Comparison of ENCODE assay signal across 15 cellular contexts in the genomic region with DNA sequence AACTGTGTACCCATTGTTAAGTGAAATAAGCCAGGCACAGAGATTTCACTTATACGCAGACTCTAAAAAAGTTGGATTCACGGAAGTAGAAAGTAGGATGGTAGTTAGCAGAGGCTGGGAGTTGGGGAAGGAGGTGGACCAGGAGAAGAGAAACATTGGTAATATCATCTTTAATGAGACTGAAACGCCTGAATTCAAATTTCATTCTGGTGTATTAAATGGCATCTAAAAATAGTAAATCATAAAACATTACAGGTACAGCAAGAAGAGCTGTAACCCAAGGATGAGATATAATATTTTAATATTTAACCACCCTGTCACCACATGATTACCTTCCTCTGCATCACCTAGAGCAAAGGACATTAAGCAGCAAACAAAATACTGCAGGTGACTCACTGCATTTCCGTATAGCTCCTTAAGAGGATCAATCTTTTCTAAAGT.
DNase-seq lines count a peak whose midpoint lies in the region; ATAC-seq, FAIRE-seq and TF ChIP-seq lines count a peak whose summit lies in the region.
"Had no signal": no experiment of that assay in that cellular context is flagged by ENCODE, and none has a peak within 500 bp of the region (broad histone marks: within the 10 kb centered on the region; RNA-seq: fewer than 3 reads in every experiment).

No MANE protein-coding gene starts in this region.

- H3K9me3 Mint-ChIP-seq in stimulated activated naive CD8-positive, alpha-beta T cell treated with anti-CD3 and anti-CD28 coated beads, Interleukin-15, amount 100 ng/mL, for 72 hours, result peaks cover 0 to 7% of the 10 kb centered on the region in 2 donors

- no peak overlapping the region for H3K9ac ChIP-seq in HepG2 (ENCODE audit: insufficient read depth, low read depth, low read length)

- CTCF ChIA-PET in HepG2 (lab: Yijun Ruan, JAX; ENCODE audit: low intra/inter-chr PET ratio, low total read pairs), result no interaction called here

- peak overlapping the region in 7 of 10 donors; percentile 54 to 81 (median 69) for H3K27ac ChIP-seq in heart right ventricle
- H3K27ac ChIP-seq in HepG2 (ENCODE audit: extremely low read length, insufficient read depth, low read length), result no peak overlapping the region
- H3K27ac ChIP-seq in thyroid gland, result peak overlapping the region in 1 of 3 donors; percentile 4
- peak overlapping the region in 1 of 5 donors; percentile 40 for H3K27ac ChIP-seq in adrenal gland

- H3K27ac Mint-ChIP-seq in stimulated activated naive CD8-positive, alpha-beta T cell treated with anti-CD3 and anti-CD28 coated beads, Interleukin-15, amount 100 ng/mL, for 72 hours, result no peak overlapping the region
- H3K27ac Mint-ChIP-seq: stimulated activated naive CD8-positive, alpha-beta T cell treated with anti-CD3 and anti-CD28 coated beads, Interleukin-15, Interleukin-2, amounts not matched to agents 100 ng/mL and 50 ng/mL, for 24 hours had no signal

- in situ Hi-C loops in HepG2 (cut with HindIII; ENCODE audit: extremely low pct_ligation_motif_present, low pct_unique_long_range_greater_than_20kb) (no loop called here), G401 (cut with HindIII; ENCODE audit: low sequenced_read_pairs) (no loop called here)

- 76 to 80% methylated on average over 4 of the region's 4 CpGs for WGBS in heart right ventricle, 2 donors
- 71% methylated on average over 4 of the region's 4 CpGs for WGBS in HepG2 (ENCODE audit: low lambda C conversion rate)
- 86 to 91% methylated on average over 4 of the region's 4 CpGs for WGBS in thyroid gland, 2 donors
- whole genome bisulfite sequencing in adrenal gland, 4 donors, result 77 to 88% (median 78%) methylated on average over 4 of the region's 4 CpGs

- intact Hi-C loops in heart right ventricle (cut with DNase I) (loop anchor here in 1 of 10 donors (5.0 kb wide), 1 partner anchor 38 kb away; no protein-coding TSS in a partner anchor), cardiac septum (cut with DNase I) (no loop called here), HepG2 (cut with micrococcal nuclease; ENCODE audit: unreplicated experiment) (loop anchor here (10.0 kb wide), 1 partner anchor 165 kb away; no protein-coding TSS in a partner anchor), thyroid gland (cut with DNase I) (no loop called here), adrenal gland (cut with DNase I) (no loop called here)

- H3K27me3 Mint-ChIP-seq in stimulated activated naive CD8-positive, alpha-beta T cell treated with anti-CD3 and anti-CD28 coated beads, Interleukin-15, amount 100 ng/mL, for 72 hours, result peaks cover 30% of the 10 kb centered on the region

- H3K79me2 ChIP-seq in HepG2 (ENCODE audit: insufficient read depth, low read length), result peaks cover 30% of the 10 kb centered on the region

- H4K20me1 ChIP-seq in HepG2 (ENCODE audit: insufficient read depth, low read length), result peaks cover 3% of the 10 kb centered on the region; the same call in 1 of the 2 replicates

- peak in 1 of 8 donors; percentile 29 for ATAC-seq in heart right ventricle
- peak; percentile 63; the same call in 2 of the 3 replicates for ATAC-seq in HepG2
- no peak for ATAC-seq in stimulated activated naive CD8-positive, alpha-beta T cell treated with anti-CD3 and anti-CD28 coated beads, Interleukin-15, amount 100 ng/mL, for 72 hours

- DNase-seq in heart right ventricle (no peak), cardiac septum (ENCODE audit: low spot score) (no peak), bronchial epithelial cell (ENCODE audit: low read depth) (peak; percentile 26), HepG2 (ENCODE audit: low spot score) (peak; percentile 6), thyroid gland (no peak), G401 (ENCODE audit: low spot score) (no peak), adrenal gland (no peak)
- DNase-seq in stimulated activated naive CD8-positive, alpha-beta T cell treated with anti-CD3 and anti-CD28 coated beads, Interleukin-15, amount 100 ng/mL, for 72 hours, result no peak
- DNase-seq: activated gamma-delta T cell treated with Interleukin-2 at 50 U/mL for 16 hours, Caco-2, H7, MM.1S, NCI-H2107 had no signal

- H3K4me3 ChIP-seq in heart right ventricle, result no peak overlapping the region
- no peak overlapping the region for H3K4me3 ChIP-seq in bronchial epithelial cell (ENCODE audit: low read depth, low read length)
- no peak overlapping the region for H3K4me3 ChIP-seq in HepG2 (replicated peaks in 1 of 3; ENCODE audit: insufficient read depth in 1 of 3, low read depth in 2 of 3, low read length in 3 of 3)
- no peak overlapping the region for H3K4me3 ChIP-seq in thyroid gland (replicated peaks in 1 of 3)
- H3K4me3 ChIP-seq in adrenal gland, result no peak overlapping the region
- H3K4me3 ChIP-seq: lung had no signal

- no peaks in the 10 kb centered on the region for H3K27me3 ChIP-seq in heart right ventricle
- no peaks in the 10 kb centered on the region for H3K27me3 ChIP-seq in bronchial epithelial cell (ENCODE audit: control insufficient read depth, insufficient read depth, low read length)
- no peaks in the 10 kb centered on the region; a peak in 1 of 5 replicates for H3K27me3 ChIP-seq in HepG2 (ENCODE audit: control insufficient read depth in 1 of 2, insufficient read depth in 2 of 2, low read length in 2 of 2)
- H3K27me3 ChIP-seq in thyroid gland, result no peaks in the 10 kb centered on the region
- H3K27me3 ChIP-seq in adrenal gland, result no peaks in the 10 kb centered on the region

- TF ChIP-seq EP300 in HepG2 (IDR thresholded peaks at IDR 0.05; ENCODE audit: low read depth in 2 of 2, low read length in 2 of 2) (no peak), HepG2 (CRISPR knock-in tag; IDR thresholded peaks at IDR 0.05; ENCODE audit: borderline replicate concordance) (no peak)

- FAIRE-seq in bronchial epithelial cell (lab: Jason Lieb, UNC) (no peak), HepG2 (lab: Jason Lieb, UNC) (no peak)

- H3K36me3 ChIP-seq in heart right ventricle (no peaks in the 10 kb centered on the region), bronchial epithelial cell (ENCODE audit: control insufficient read depth, insufficient read depth, low read length) (no peaks in the 10 kb centered on the region), HepG2 (replicated peaks in 1 of 2; ENCODE audit: control insufficient read depth in 1 of 2, insufficient read depth in 2 of 2, low read length in 2 of 2) (no peaks in the 10 kb centered on the region), thyroid gland (no peaks in the 10 kb centered on the region), adrenal gland (replicated peaks in 1 of 2) (no peaks in the 10 kb centered on the region)

- no peak overlapping the region; the same call in 1 of the 2 replicates for H3K4me2 ChIP-seq in HepG2 (ENCODE audit: low read depth, low read length)

- no peaks in the 10 kb centered on the region for H3K9me3 ChIP-seq in heart right ventricle
- H3K9me3 ChIP-seq in HepG2 (ENCODE audit: low read length), result no peaks in the 10 kb centered on the region
- no peaks in the 10 kb centered on the region for H3K9me3 ChIP-seq in thyroid gland
- H3K9me3 ChIP-seq in adrenal gland (replicated peaks in 1 of 3), result no peaks in the 10 kb centered on the region
- H3K9me3 ChIP-seq: Caco-2 had no signal

- no peak overlapping the region for H2AFZ ChIP-seq in HepG2 (ENCODE audit: low read length)

- peaks cover 0 to 72% (median 28%) of the 10 kb centered on the region in 9 donors for H3K4me1 ChIP-seq in heart right ventricle
- H3K4me1 ChIP-seq in HepG2 (ENCODE audit: insufficient read depth, low read length), result peaks cover 61% of the 10 kb centered on the region
- peaks cover 14 to 22% of the 10 kb centered on the region in 2 donors for H3K4me1 ChIP-seq in thyroid gland
- H3K4me1 ChIP-seq in adrenal gland (replicated peaks in 1 of 2), result peaks cover 0 to 16% of the 10 kb centered on the region in 2 donors

- BruUV-seq in HepG2 (replicated peaks; lab: Mats Ljungman, UMichigan), result no TSS peak

- no peak for TF ChIP-seq CTCF in heart right ventricle (IDR thresholded peaks at IDR 0.05)
- no peak for TF ChIP-seq CTCF in bronchial epithelial cell (IDR thresholded peaks at IDR 0.05; ENCODE audit: insufficient read depth, low read length, severe bottlenecking)
- TF ChIP-seq CTCF in HepG2 (CRISPR knock-in tag; IDR thresholded peaks at IDR 0.05), result no peak
- TF ChIP-seq CTCF in thyroid gland (IDR thresholded peaks at IDR 0.05), result no peak
- no peak for TF ChIP-seq CTCF in adrenal gland (IDR thresholded peaks at IDR 0.05)

- no peak for TF ChIP-seq RAD21 in HepG2 (CRISPR knock-in tag; IDR thresholded peaks at IDR 0.05)

- H3K4me3 Mint-ChIP-seq in stimulated activated naive CD8-positive, alpha-beta T cell treated with anti-CD3 and anti-CD28 coated beads, Interleukin-15, amount 100 ng/mL, for 72 hours, result no peak overlapping the region
- H3K4me3 Mint-ChIP-seq: stimulated activated naive CD8-positive, alpha-beta T cell treated with anti-CD3 and anti-CD28 coated beads, Interleukin-15, Interleukin-2, amounts not matched to agents 100 ng/mL and 50 ng/mL, for 24 hours had no signal

- POLR2A ChIA-PET in HepG2 (lab: Yijun Ruan, JAX), result interaction anchor here (1.1 kb wide), 1 partner anchor 100 kb away, joined by 3 read pairs; no protein-coding TSS in a partner anchor

- no peak for TF ChIP-seq POLR2A in HepG2 (IDR thresholded peaks at IDR 0.05; ENCODE audit: insufficient read depth in 1 of 2, low read depth in 2 of 2, low read length in 2 of 2)
- no peak for TF ChIP-seq POLR2A in thyroid gland (IDR thresholded peaks at IDR 0.05)
- no peak for TF ChIP-seq POLR2A in adrenal gland (IDR thresholded peaks at IDR 0.05)

- H3K4me1 Mint-ChIP-seq in stimulated activated naive CD8-positive, alpha-beta T cell treated with anti-CD3 and anti-CD28 coated beads, Interleukin-15, amount 100 ng/mL, for 72 hours, result no peaks in the 10 kb centered on the region

TF ChIP-seq in HepG2, 621 proteins besides CTCF, POLR2A, EP300 and RAD21:
- TF ChIP-seq ELF3 (CRISPR knock-in tag; IDR thresholded peaks at IDR 0.05), result 0 out of 2 replicates have a peak, but pooled peaks have one; percentile 18
- no peak for TF ChIP-seq PHF5A (CRISPR knock-in tag; IDR thresholded peaks at IDR 0.05; ENCODE audit: low read depth, unreplicated experiment)
- TF ChIP-seq FOSL2 (CRISPR knock-in tag; IDR thresholded peaks at IDR 0.05), result peak; percentile 29; the same call in 1 of the 2 replicates

Comparison
In these comparisons a context has a peak if more than half of its experiments do, and no peak if none do; other contexts are left out.
1. DNase-seq: peak in bronchial epithelial cell (single experiment) and HepG2 (single experiment); none in heart right ventricle (0 of 2), cardiac septum (single experiment), thyroid gland (0 of 2), G401 (single experiment), adrenal gland (0 of 7) and stimulated activated naive CD8-positive, alpha-beta T cell treated with anti-CD3 and anti-CD28 coated beads, Interleukin-15, amount 100 ng/mL, for 72 hours (0 of 2).